In genomic region chr21:24045373-24045772, GRCh38 we compare ENCODE assay signal across 15 cellular contexts.
"Had no signal": no experiment of that assay in that cellular context is flagged by ENCODE, and none has a peak within 500 bp of the region (broad histone marks: within the 10 kb centered on the region; RNA-seq: fewer than 3 reads in every experiment).

No MANE protein-coding gene starts in this region.

- H3K9me3 Mint-ChIP-seq: activated naive CD4-positive, alpha-beta T cell treated with anti-CD3 and anti-CD28 coated beads, Interleukin-2, amount 10 ng/mL, durations not matched to agents 7 days and 5 days; stimulated activated naive CD8-positive, alpha-beta T cell treated with anti-CD3 and anti-CD28 coated beads, Interleukin-15, Interleukin-2, amounts not matched to agents 100 ng/mL and 50 ng/mL, for 24 hours had no signal

- H3K27me3 ChIP-seq: suprapubic skin had no signal

- ATAC-seq: T-helper 17 cell had no signal

- DNase-seq: activated CD4-positive, alpha-beta T cell treated with anti-CD3 and anti-CD28 coated beads, Interleukin-2, amount 50 U/mL, for 1 hour; activated CD4-positive, CD25-positive, alpha-beta regulatory T cell treated with anti-CD3 and anti-CD28 coated beads, Interleukin-2, amount 50 U/mL, for 72 hours; activated CD8-positive, alpha-beta memory T cell treated with anti-CD3 and anti-CD28 coated beads, Interleukin-2, amount 50 U/mL, for 4 hours; activated effector memory CD4-positive, alpha-beta T cell treated with Interleukin-2 at 50 U/mL for 16 hours; naive B cell; T-helper 17 cell had no signal

- H3K27ac Mint-ChIP-seq: activated naive CD8-positive, alpha-beta T cell treated with anti-CD3 and anti-CD28 coated beads, Interleukin-2, amount 50 U/mL, for 24 hours; T-helper 17 cell had no signal

- FAIRE-seq: kidney had no signal

- H3K27me3 Mint-ChIP-seq: activated naive CD4-positive, alpha-beta T cell treated with anti-CD3 and anti-CD28 coated beads, Interleukin-2, amount 10 ng/mL, durations not matched to agents 7 days and 5 days; activated naive CD8-positive, alpha-beta T cell treated with anti-CD3 and anti-CD28 coated beads, Interleukin-2, amount 50 U/mL, for 24 hours; naive B cell; stimulated activated naive CD8-positive, alpha-beta T cell treated with anti-CD3 and anti-CD28 coated beads, Interleukin-15, Interleukin-2, amounts not matched to agents 100 ng/mL and 50 ng/mL, for 24 hours had no signal

- H3K9me3 ChIP-seq: prostate gland, suprapubic skin had no signal

- H3K4me3 ChIP-seq: mucosa of descending colon, prostate gland, skin epidermis, suprapubic skin had no signal

- H3K4me1 ChIP-seq: prostate gland, suprapubic skin had no signal

- H3K4me3 Mint-ChIP-seq: activated naive CD4-positive, alpha-beta T cell treated with anti-CD3 and anti-CD28 coated beads, Interleukin-2, amount 10 ng/mL, durations not matched to agents 7 days and 5 days; activated naive CD8-positive, alpha-beta T cell treated with anti-CD3 and anti-CD28 coated beads, Interleukin-2, amount 50 U/mL, for 24 hours; stimulated activated naive CD8-positive, alpha-beta T cell treated with anti-CD3 and anti-CD28 coated beads, Interleukin-15, Interleukin-2, amounts not matched to agents 100 ng/mL and 50 ng/mL, for 24 hours; T-helper 17 cell had no signal

- H3K27ac ChIP-seq: prostate gland, skin epidermis, suprapubic skin, VCaP had no signal

- H3K36me3 Mint-ChIP-seq: activated naive CD4-positive, alpha-beta T cell treated with anti-CD3 and anti-CD28 coated beads, Interleukin-2, amount 10 ng/mL, durations not matched to agents 7 days and 5 days; naive B cell had no signal

- H3K36me3 ChIP-seq: prostate gland, suprapubic skin had no signal
